Comparison of ENCODE assay signal across 21 cellular contexts in the genomic region with DNA sequence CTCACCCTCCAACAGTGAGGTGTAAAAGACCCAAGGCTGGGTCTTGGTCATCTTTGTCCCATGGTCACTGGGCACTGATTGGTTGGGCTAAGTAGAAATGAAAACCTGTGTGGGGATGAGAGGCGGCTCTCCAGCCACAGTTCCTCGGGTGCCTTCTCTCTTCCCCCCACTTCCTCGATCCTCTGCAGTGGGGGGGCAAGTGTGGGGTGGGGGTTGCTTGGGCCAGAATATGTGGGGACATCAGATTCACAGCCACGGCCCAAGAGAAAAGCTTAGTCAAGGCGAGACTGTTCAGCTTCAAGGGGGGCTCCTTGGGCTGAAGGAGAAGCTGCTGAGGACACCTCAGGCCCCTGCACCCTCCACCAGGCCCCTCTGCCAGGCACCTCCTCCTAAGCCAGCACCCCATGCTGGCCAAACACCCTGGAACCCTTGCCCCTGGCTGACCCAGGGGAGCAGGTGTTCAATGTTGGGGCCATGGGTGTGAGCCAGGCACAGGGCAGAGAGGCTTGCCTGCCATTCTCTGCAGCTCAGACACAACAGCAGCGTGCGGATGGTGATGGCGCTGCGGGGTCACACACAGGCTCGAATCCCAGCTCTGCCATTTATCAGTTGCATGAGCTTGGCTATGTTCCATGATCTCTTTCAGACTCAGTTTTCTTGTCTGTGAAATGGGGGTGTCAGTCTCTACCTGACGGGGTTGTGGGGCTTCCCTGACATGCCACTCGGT. TPM values are rescaled to one million over a fixed set of nuclear protein-coding genes. Genes with fewer than 3 reads are reported as not detected.
A peak's percentile ranks its signal among the peaks of the same experiment; 100 is the strongest.
DNase-seq lines count a peak whose midpoint lies in the region; ATAC-seq and TF ChIP-seq lines count a peak whose summit lies in the region.
"Had no signal": no experiment of that assay in that cellular context is flagged by ENCODE, and none has a peak within 500 bp of the region (broad histone marks: within the 10 kb centered on the region; RNA-seq: fewer than 3 reads in every experiment).

No MANE protein-coding gene starts in this region.

- no peak for ATAC-seq in central memory CD8-positive, alpha-beta T cell (replicated peaks; ENCODE audit: extremely low read depth, poor library complexity, severe bottlenecking)
- ATAC-seq: CD8-positive, alpha-beta T cell; HCT116; left lung had no signal

- peaks cover 5% of the 10 kb centered on the region for H3K9me3 Mint-ChIP-seq in T-helper 2 cell treated with Interferon-gamma antibody and Interleukin-4, amounts not matched to agents 5 μg/mL and 100 μg/mL, for 36 hours
- H3K9me3 Mint-ChIP-seq in central memory CD8-positive, alpha-beta T cell = no peaks in the 10 kb centered on the region
- H3K9me3 Mint-ChIP-seq in nephron progenitor cell = peaks cover 5% of the 10 kb centered on the region
- H3K9me3 Mint-ChIP-seq in glutamatergic neuron (ENCODE audit: unreplicated experiment) = no peaks in the 10 kb centered on the region
- H3K9me3 Mint-ChIP-seq: activated naive CD4-positive, alpha-beta T cell treated with anti-CD3 and anti-CD28 coated beads, Interleukin-2, amount 50 U/mL, for 24 hours had no signal

- H3K4me1 ChIP-seq in neutrophil (ENCODE audit: control insufficient read depth in 1 of 2, insufficient read depth in 1 of 2, low read depth in 1 of 2, low read length in 1 of 2) (peaks cover 100% of the 10 kb centered on the region in 2 experiments), colonic mucosa (peaks cover 33% of the 10 kb centered on the region)

- H3K9me3 ChIP-seq in neutrophil (no peaks in the 10 kb centered on the region), colonic mucosa (no peaks in the 10 kb centered on the region)
- H3K9me3 ChIP-seq: left lung, transverse colon had no signal

- H3K4me3 ChIP-seq in neutrophil (ENCODE audit: low read depth in 1 of 2, low read length in 1 of 2) (peak overlapping the region in 1 of 2 experiments; percentile 40), colonic mucosa (no peak overlapping the region)
- H3K4me3 ChIP-seq: left lung, transverse colon had no signal

- H3K36me3 ChIP-seq in neutrophil = no peaks in the 10 kb centered on the region
- no peaks in the 10 kb centered on the region for H3K36me3 ChIP-seq in colonic mucosa
- H3K36me3 ChIP-seq: left lung, transverse colon had no signal

- H3K27me3 ChIP-seq in neutrophil = no peaks in the 10 kb centered on the region
- H3K27me3 ChIP-seq in colonic mucosa = no peaks in the 10 kb centered on the region
- H3K27me3 ChIP-seq: left lung, transverse colon had no signal

- peaks cover 11% of the 10 kb centered on the region for H3K36me3 Mint-ChIP-seq in T-helper 2 cell treated with Interferon-gamma antibody and Interleukin-4, amounts not matched to agents 5 μg/mL and 100 μg/mL, for 36 hours (ENCODE audit: low read depth)
- H3K36me3 Mint-ChIP-seq in central memory CD8-positive, alpha-beta T cell (ENCODE audit: insufficient read depth) = no peaks in the 10 kb centered on the region
- no peaks in the 10 kb centered on the region for H3K36me3 Mint-ChIP-seq in nephron progenitor cell (ENCODE audit: low read depth)
- H3K36me3 Mint-ChIP-seq in glutamatergic neuron (ENCODE audit: unreplicated experiment) = no peaks in the 10 kb centered on the region
- H3K36me3 Mint-ChIP-seq: CD8-positive, alpha-beta T cell had no signal

- peak; percentile 30 for TF ChIP-seq POLR2A in GM15510 (IDR thresholded peaks at IDR 0.05; ENCODE audit: borderline replicate concordance, extremely low read depth, insufficient read length)

- H3K27me3 Mint-ChIP-seq in T-helper 2 cell treated with Interferon-gamma antibody and Interleukin-4, amounts not matched to agents 5 μg/mL and 100 μg/mL, for 36 hours (ENCODE audit: low read depth) = no peaks in the 10 kb centered on the region
- H3K27me3 Mint-ChIP-seq in central memory CD8-positive, alpha-beta T cell = no peaks in the 10 kb centered on the region
- H3K27me3 Mint-ChIP-seq in nephron progenitor cell (ENCODE audit: low read depth, poor library complexity) = peaks cover 5% of the 10 kb centered on the region
- no peaks in the 10 kb centered on the region for H3K27me3 Mint-ChIP-seq in glutamatergic neuron (ENCODE audit: unreplicated experiment)
- H3K27me3 Mint-ChIP-seq: activated naive CD4-positive, alpha-beta T cell treated with anti-CD3 and anti-CD28 coated beads, Interleukin-2, amount 50 U/mL, for 24 hours; naive B cell had no signal

- H3K4me3 Mint-ChIP-seq in T-helper 2 cell treated with Interferon-gamma antibody and Interleukin-4, amounts not matched to agents 5 μg/mL and 100 μg/mL, for 36 hours = no peak overlapping the region
- H3K4me3 Mint-ChIP-seq in central memory CD8-positive, alpha-beta T cell = no peak overlapping the region
- no peak overlapping the region for H3K4me3 Mint-ChIP-seq in nephron progenitor cell
- no peak overlapping the region for H3K4me3 Mint-ChIP-seq in glutamatergic neuron (ENCODE audit: unreplicated experiment)
- H3K4me3 Mint-ChIP-seq: activated naive CD4-positive, alpha-beta T cell treated with anti-CD3 and anti-CD28 coated beads, Interleukin-2, amount 50 U/mL, for 24 hours; CD8-positive, alpha-beta T cell had no signal

- intact Hi-C loops in colonic mucosa (cut with DNase I) = no loop called here

- peak overlapping the region; percentile 90 for H3K27ac Mint-ChIP-seq in T-helper 2 cell treated with Interferon-gamma antibody and Interleukin-4, amounts not matched to agents 5 μg/mL and 100 μg/mL, for 36 hours
- peak overlapping the region; percentile 72 for H3K27ac Mint-ChIP-seq in central memory CD8-positive, alpha-beta T cell (ENCODE audit: low read depth)
- H3K27ac Mint-ChIP-seq in nephron progenitor cell = no peak overlapping the region
- no peak overlapping the region for H3K27ac Mint-ChIP-seq in glutamatergic neuron (ENCODE audit: unreplicated experiment)

- DNase-seq in T-helper 2 cell treated with Interferon-gamma antibody and Interleukin-4, amounts not matched to agents 5 μg/mL and 100 μg/mL, for 36 hours (ENCODE audit: low spot score) = no peak
- DNase-seq in T-helper 2 cell = no peak
- no peak for DNase-seq in central memory CD8-positive, alpha-beta T cell (ENCODE audit: low spot score in 2 of 2)
- DNase-seq in colonic mucosa = no peak
- no peak for DNase-seq in nephron progenitor cell
- DNase-seq in glutamatergic neuron = no peak
- DNase-seq: 8988T; CD8-positive, alpha-beta T cell; left lung; MM.1S; naive B cell; NCI-H187 treated with DMSO at 0.1 percent for 48 hours; NCI-H510A treated with DMSO at 0.1 percent for 48 hours; retina; stimulated activated CD4-positive, alpha-beta T cell treated with anti-CD3 and anti-CD28 coated beads, Interleukin-1b, Interleukin-23, amount 100 ng/mL, for 48 hours; transverse colon had no signal

- no peak overlapping the region for H3K9ac ChIP-seq in colonic mucosa (ENCODE audit: low read depth in 2 of 2, low read length in 2 of 2)

- H3K4me1 Mint-ChIP-seq in T-helper 2 cell treated with Interferon-gamma antibody and Interleukin-4, amounts not matched to agents 5 μg/mL and 100 μg/mL, for 36 hours (ENCODE audit: low read depth) = peaks cover 55% of the 10 kb centered on the region
- peaks cover 50% of the 10 kb centered on the region for H3K4me1 Mint-ChIP-seq in central memory CD8-positive, alpha-beta T cell
- H3K4me1 Mint-ChIP-seq in nephron progenitor cell (peaks cover 36% of the 10 kb centered on the region), glutamatergic neuron (ENCODE audit: low read depth, unreplicated experiment) (peaks cover 7% of the 10 kb centered on the region)

- H3K27ac ChIP-seq in neutrophil = peak overlapping the region; percentile 100
- H3K27ac ChIP-seq in colonic mucosa = no peak overlapping the region

- TF ChIP-seq CTCF in neutrophil (IDR thresholded peaks at IDR 0.05) = no peak
- TF ChIP-seq CTCF in colonic mucosa (IDR thresholded peaks at IDR 0.05) = no peak
- TF ChIP-seq CTCF in nephron progenitor cell (IDR thresholded peaks at IDR 0.05) = no peak
- TF ChIP-seq CTCF in glutamatergic neuron (IDR thresholded peaks at IDR 0.05; ENCODE audit: partially characterized antibody, unreplicated experiment) = no peak

RNA-seq across cellular contexts. Expression of a gene that starts 21.0 kb away (rescaled TPM):
- 10 to 100 TPM; 27.2 to 28.1 TPM for total RNA-seq in colonic mucosa
- total RNA-seq in glutamatergic neuron (ENCODE audit: unreplicated experiment) = 5.1 TPM
- total RNA-seq: OCI-LY7 had no signal

Comparison
In these comparisons a context has a peak if more than half of its experiments do, and no peak if none do; other contexts are left out.
1. H3K27ac Mint-ChIP-seq: peak in T-helper 2 cell treated with Interferon-gamma antibody and Interleukin-4, amounts not matched to agents 5 μg/mL and 100 μg/mL, for 36 hours (single experiment) and central memory CD8-positive, alpha-beta T cell (single experiment); none in nephron progenitor cell (single experiment) and glutamatergic neuron (single experiment).